In the genomic region with DNA sequence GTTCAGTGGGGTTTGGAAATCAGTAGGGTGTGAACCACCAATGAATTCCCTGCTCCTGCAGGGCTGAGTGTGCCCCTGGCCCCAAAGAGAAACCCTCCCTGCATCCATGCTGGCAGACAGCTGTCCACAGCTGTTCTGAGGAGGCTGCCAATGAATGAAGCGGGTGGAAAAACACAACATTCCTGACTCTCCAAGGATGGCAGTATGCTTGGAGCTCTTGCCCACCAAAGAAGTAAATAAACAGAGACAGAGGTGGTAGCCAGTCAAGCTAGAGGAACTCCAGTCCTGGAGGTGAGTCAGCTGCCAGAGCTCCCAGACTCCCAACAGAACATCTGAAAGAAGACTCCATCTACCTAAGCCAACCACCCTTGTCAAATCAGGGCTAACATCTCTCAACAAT, we compare ENCODE assay signal across 1 cellular context.
TF ChIP-seq lines count a peak whose summit lies in the region.

No MANE protein-coding gene starts in this region.

TF ChIP-seq in IMR-90, 13 proteins besides CTCF, POLR2A, EP300 and RAD21:
- TF ChIP-seq, protein P1, sequence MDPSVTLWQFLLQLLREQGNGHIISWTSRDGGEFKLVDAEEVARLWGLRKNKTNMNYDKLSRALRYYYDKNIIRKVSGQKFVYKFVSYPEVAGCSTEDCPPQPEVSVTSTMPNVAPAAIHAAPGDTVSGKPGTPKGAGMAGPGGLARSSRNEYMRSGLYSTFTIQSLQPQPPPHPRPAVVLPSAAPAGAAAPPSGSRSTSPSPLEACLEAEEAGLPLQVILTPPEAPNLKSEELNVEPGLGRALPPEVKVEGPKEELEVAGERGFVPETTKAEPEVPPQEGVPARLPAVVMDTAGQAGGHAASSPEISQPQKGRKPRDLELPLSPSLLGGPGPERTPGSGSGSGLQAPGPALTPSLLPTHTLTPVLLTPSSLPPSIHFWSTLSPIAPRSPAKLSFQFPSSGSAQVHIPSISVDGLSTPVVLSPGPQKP (IDR thresholded peaks at IDR 0.05; ENCODE audit: borderline replicate concordance, low read depth, low read length) = no peak
- TF ChIP-seq BHLHE40 (IDR thresholded peaks at IDR 0.05; ENCODE audit: low read depth, low read length) (no peak), SMC3 (IDR thresholded peaks at IDR 0.05; ENCODE audit: low read depth, low read length) (no peak), MXI1 (IDR thresholded peaks at IDR 0.05; ENCODE audit: borderline replicate concordance, low read depth, low read length) (no peak), CHD1 (IDR thresholded peaks at IDR 0.05; ENCODE audit: low read depth, low read length) (no peak), FOS (IDR thresholded peaks at IDR 0.05; ENCODE audit: low read depth, low read length) (no peak), CEBPB (IDR thresholded peaks at IDR 0.05; ENCODE audit: low read depth, low read length) (no peak)
- TF ChIP-seq, protein P2, sequence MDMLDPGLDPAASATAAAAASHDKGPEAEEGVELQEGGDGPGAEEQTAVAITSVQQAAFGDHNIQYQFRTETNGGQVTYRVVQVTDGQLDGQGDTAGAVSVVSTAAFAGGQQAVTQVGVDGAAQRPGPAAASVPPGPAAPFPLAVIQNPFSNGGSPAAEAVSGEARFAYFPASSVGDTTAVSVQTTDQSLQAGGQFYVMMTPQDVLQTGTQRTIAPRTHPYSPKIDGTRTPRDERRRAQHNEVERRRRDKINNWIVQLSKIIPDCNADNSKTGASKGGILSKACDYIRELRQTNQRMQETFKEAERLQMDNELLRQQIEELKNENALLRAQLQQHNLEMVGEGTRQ (IDR thresholded peaks at IDR 0.05; ENCODE audit: low read depth, low read length) = no peak
TF ChIP-seq in IMR-90: peak in this region for 0.
